In genomic region chr11:66595245-66595904, GRCh38 we compare ENCODE assay signal across 2 cellular contexts.
TF ChIP-seq lines count a peak whose summit lies in the region.

No MANE protein-coding gene starts in this region.

TF ChIP-seq in A549, 52 proteins besides CTCF, POLR2A, EP300 and RAD21:
- TF ChIP-seq HOXA7 (CRISPR knock-in tag; IDR thresholded peaks at IDR 0.05) (no peak), RCOR1 (IDR thresholded peaks at IDR 0.05; ENCODE audit: low read depth, low read length) (no peak), JUNB (IDR thresholded peaks at IDR 0.05) (no peak), MYC (IDR thresholded peaks at IDR 0.05; ENCODE audit: borderline replicate concordance, low read length) (no peak), FOSB (CRISPR knock-in tag; IDR thresholded peaks at IDR 0.05) (no peak), CBX2 (IDR thresholded peaks at IDR 0.05; ENCODE audit: borderline replicate concordance, low read depth) (no peak), ELK1 (IDR thresholded peaks at IDR 0.05; ENCODE audit: low read depth, low read length) (no peak), MAX (IDR thresholded peaks at IDR 0.05) (no peak)
- TF ChIP-seq, protein P1, sequence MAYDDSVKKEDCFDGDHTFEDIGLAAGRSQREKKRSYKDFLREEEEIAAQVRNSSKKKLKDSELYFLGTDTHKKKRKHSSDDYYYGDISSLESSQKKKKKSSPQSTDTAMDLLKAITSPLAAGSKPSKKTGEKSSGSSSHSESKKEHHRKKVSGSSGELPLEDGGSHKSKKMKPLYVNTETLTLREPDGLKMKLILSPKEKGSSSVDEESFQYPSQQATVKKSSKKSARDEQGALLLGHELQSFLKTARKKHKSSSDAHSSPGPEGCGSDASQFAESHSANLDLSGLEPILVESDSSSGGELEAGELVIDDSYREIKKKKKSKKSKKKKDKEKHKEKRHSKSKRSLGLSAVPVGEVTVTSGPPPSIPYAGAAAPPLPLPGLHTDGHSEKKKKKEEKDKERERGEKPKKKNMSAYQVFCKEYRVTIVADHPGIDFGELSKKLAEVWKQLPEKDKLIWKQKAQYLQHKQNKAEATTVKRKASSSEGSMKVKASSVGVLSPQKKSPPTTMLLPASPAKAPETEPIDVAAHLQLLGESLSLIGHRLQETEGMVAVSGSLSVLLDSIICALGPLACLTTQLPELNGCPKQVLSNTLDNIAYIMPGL (CRISPR knock-in tag; IDR thresholded peaks at IDR 0.05; ENCODE audit: borderline replicate concordance) = no peak

TF ChIP-seq in IMR-90, 13 proteins besides CTCF, POLR2A, EP300 and RAD21:
- no peak for TF ChIP-seq CHD1 (IDR thresholded peaks at IDR 0.05; ENCODE audit: low read depth, low read length)
- no peak for TF ChIP-seq MAZ (IDR thresholded peaks at IDR 0.05; ENCODE audit: borderline replicate concordance, low read depth, low read length)
- no peak for TF ChIP-seq NFE2L2 (IDR thresholded peaks at IDR 0.05; ENCODE audit: low read depth, low read length)
- no peak for TF ChIP-seq BHLHE40 (IDR thresholded peaks at IDR 0.05; ENCODE audit: low read depth, low read length)
- no peak for TF ChIP-seq SMC3 (IDR thresholded peaks at IDR 0.05; ENCODE audit: low read depth, low read length)
- TF ChIP-seq MAFK (IDR thresholded peaks at IDR 0.05; ENCODE audit: low read depth, low read length) = no peak
- TF ChIP-seq USF2 (IDR thresholded peaks at IDR 0.05; ENCODE audit: low read depth, low read length) = no peak
